ENCODE assay signal across 20 cellular contexts in genomic region chr9:87629094-87629493, GRCh38.
"Had no signal": no experiment of that assay in that cellular context is flagged by ENCODE, and none has a peak within 500 bp of the region (broad histone marks: within the 10 kb centered on the region; RNA-seq: fewer than 3 reads in every experiment).

No MANE protein-coding gene starts in this region.

- H3K9ac ChIP-seq: SK-N-SH had no signal

- ATAC-seq: Panc1, PC-3 had no signal

- H3K4me2 ChIP-seq: SK-N-SH had no signal

- H3K9me3 ChIP-seq: SK-N-SH had no signal

- DNase-seq: MV-4-11; NCI-H1048; NCI-H1105; NCI-H1417; NCI-H1436 treated with DMSO at 0.1 percent for 48 hours; NCI-H1694; NCI-H187 treated with DMSO at 0.1 percent for 48 hours; NCI-H2029 treated with DMSO at 0.1 percent for 48 hours; NCI-H2171 treated with DMSO at 0.1 percent for 48 hours; NCI-H2227 treated with DMSO at 0.1 percent for 48 hours; NCI-H524; NCI-H526 treated with DMSO at 0.1 percent for 48 hours; NCI-H748 treated with DMSO at 0.1 percent for 48 hours; NK-92 treated with Interleukin-12 subunit alpha and Interleukin-12 subunit beta, amount 100 ng/mL, for 24 hours; PC-3; SHP77; SK-N-SH had no signal

- H3K27ac ChIP-seq: HL-60, RWPE1 had no signal
